Comparison of ENCODE assay signal across 1 cellular context in the genomic region with DNA sequence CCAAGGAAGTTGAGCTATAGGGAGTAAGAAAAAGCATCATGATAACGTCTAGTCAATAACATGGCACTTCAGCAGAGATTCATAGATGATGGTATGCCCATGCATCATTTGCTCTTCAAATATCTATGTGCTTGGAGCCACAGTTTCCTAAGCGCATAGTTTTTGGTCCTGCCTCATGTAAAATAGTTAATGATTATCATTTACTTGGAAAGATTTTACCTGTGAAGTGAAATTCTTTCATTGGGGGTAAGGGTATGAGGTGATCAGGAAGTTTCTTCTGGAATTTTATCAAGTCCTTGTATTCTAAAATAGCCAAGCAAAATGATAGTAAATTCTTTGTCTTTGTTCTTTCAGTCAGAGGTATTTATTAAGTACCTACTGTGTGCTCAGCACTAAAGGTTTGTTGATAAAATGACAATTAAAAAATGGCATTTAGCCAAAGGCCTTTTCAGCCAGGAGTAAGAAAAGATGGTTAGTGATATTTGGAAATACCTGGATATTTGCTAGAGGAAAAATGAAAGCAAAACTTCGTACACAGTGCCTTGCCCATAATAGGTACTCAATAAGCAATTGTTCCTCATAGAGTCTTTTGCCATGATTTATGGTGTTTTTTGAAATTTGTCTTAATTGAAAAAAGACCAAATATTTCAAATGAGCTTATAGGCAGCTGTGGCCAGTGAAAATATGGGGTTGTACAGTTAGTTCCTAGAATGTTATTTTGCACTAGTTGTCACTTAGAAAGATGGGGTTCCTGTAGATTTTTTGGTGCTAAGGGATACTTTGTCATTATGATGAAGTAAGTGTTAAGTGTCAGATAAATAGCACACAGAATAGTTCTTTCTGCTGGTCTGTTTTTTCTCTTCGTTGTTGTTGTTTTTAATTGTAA.
TF ChIP-seq lines count a peak whose summit lies in the region.

No MANE protein-coding gene starts in this region.

TF ChIP-seq in K562, 482 proteins besides CTCF, POLR2A, EP300 and RAD21 (continued from another document and continues in another):
- TF ChIP-seq ZNF197 (CRISPR knock-in tag; IDR thresholded peaks at IDR 0.05; ENCODE audit: low read depth), result peak; percentile 56; the same call in 1 of the 2 replicates
- TF ChIP-seq MXI1 (IDR thresholded peaks at IDR 0.05; ENCODE audit: low read depth, low read length), result no peak
- no peak for TF ChIP-seq EWSR1 (IDR thresholded peaks at IDR 0.05; ENCODE audit: borderline replicate concordance, low read depth, partially characterized antibody)
- no peak for TF ChIP-seq SP2 (IDR thresholded peaks at IDR 0.05; ENCODE audit: extremely low read depth, low read depth, low read length, poor library complexity, severe bottlenecking)
- TF ChIP-seq ZNF146 (CRISPR knock-in tag; IDR thresholded peaks at IDR 0.05; ENCODE audit: unreplicated experiment), result no peak
- TF ChIP-seq, protein P1, sequence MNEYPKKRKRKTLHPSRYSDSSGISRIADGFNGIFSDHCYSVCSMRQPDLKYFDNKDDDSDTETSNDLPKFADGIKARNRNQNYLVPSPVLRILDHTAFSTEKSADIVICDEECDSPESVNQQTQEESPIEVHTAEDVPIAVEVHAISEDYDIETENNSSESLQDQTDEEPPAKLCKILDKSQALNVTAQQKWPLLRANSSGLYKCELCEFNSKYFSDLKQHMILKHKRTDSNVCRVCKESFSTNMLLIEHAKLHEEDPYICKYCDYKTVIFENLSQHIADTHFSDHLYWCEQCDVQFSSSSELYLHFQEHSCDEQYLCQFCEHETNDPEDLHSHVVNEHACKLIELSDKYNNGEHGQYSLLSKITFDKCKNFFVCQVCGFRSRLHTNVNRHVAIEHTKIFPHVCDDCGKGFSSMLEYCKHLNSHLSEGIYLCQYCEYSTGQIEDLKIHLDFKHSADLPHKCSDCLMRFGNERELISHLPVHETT (CRISPR knock-in tag; conservative IDR thresholded peaks at IDR 0.05 in 1 of 2, IDR thresholded peaks at IDR 0.05 in 1 of 2), result no peak; a peak in 1 of 4 replicates
- no peak for TF ChIP-seq KLF16 (IDR thresholded peaks at IDR 0.05)
- no peak for TF ChIP-seq ZNF785 (CRISPR knock-in tag; IDR thresholded peaks at IDR 0.05)
- TF ChIP-seq ZNF445 (CRISPR knock-in tag; IDR thresholded peaks at IDR 0.05; ENCODE audit: low read depth), result peak; percentile 46; the same call in 1 of the 2 replicates
- no peak for TF ChIP-seq SRSF3 (IDR thresholded peaks at IDR 0.05; ENCODE audit: insufficient read depth, low read length)
- no peak for TF ChIP-seq RBM22 (IDR thresholded peaks at IDR 0.05; ENCODE audit: low read depth, low read length, poor library complexity, severe bottlenecking)
- no peak for TF ChIP-seq HNRNPL (IDR thresholded peaks at IDR 0.05; ENCODE audit: low read depth, low read length)
- TF ChIP-seq, protein P2, sequence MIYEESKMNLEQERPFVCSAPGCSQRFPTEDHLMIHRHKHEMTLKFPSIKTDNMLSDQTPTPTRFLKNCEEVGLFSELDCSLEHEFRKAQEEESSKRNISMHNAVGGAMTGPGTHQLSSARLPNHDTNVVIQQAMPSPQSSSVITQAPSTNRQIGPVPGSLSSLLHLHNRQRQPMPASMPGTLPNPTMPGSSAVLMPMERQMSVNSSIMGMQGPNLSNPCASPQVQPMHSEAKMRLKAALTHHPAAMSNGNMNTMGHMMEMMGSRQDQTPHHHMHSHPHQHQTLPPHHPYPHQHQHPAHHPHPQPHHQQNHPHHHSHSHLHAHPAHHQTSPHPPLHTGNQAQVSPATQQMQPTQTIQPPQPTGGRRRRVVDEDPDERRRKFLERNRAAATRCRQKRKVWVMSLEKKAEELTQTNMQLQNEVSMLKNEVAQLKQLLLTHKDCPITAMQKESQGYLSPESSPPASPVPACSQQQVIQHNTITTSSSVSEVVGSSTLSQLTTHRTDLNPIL (CRISPR knock-in tag; IDR thresholded peaks at IDR 0.05), result 0 out of 2 replicates have a peak, but pooled peaks have one; percentile 45
- TF ChIP-seq ARID1B (IDR thresholded peaks at IDR 0.05), result no peak
- TF ChIP-seq, protein P3, sequence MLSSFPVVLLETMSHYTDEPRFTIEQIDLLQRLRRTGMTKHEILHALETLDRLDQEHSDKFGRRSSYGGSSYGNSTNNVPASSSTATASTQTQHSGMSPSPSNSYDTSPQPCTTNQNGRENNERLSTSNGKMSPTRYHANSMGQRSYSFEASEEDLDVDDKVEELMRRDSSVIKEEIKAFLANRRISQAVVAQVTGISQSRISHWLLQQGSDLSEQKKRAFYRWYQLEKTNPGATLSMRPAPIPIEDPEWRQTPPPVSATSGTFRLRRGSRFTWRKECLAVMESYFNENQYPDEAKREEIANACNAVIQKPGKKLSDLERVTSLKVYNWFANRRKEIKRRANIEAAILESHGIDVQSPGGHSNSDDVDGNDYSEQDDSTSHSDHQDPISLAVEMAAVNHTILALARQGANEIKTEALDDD (IDR thresholded peaks at IDR 0.05), result no peak
- no peak; the same call in 1 of the 2 replicates for TF ChIP-seq ZKSCAN8 (CRISPR knock-in tag; IDR thresholded peaks at IDR 0.05)
- TF ChIP-seq HNRNPK (IDR thresholded peaks at IDR 0.05; ENCODE audit: low read depth, low read length, poor library complexity, severe bottlenecking), result no peak
- peak; percentile 71 for TF ChIP-seq NFIC (IDR thresholded peaks at IDR 0.05)
- TF ChIP-seq, protein P4, sequence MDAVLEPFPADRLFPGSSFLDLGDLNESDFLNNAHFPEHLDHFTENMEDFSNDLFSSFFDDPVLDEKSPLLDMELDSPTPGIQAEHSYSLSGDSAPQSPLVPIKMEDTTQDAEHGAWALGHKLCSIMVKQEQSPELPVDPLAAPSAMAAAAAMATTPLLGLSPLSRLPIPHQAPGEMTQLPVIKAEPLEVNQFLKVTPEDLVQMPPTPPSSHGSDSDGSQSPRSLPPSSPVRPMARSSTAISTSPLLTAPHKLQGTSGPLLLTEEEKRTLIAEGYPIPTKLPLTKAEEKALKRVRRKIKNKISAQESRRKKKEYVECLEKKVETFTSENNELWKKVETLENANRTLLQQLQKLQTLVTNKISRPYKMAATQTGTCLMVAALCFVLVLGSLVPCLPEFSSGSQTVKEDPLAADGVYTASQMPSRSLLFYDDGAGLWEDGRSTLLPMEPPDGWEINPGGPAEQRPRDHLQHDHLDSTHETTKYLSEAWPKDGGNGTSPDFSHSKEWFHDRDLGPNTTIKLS (IDR thresholded peaks at IDR 0.05; ENCODE audit: borderline replicate concordance, low read depth), result no peak
- TF ChIP-seq PCBP2 (IDR thresholded peaks at IDR 0.05; ENCODE audit: low read depth, low read length, poor library complexity, severe bottlenecking), result no peak
- TF ChIP-seq, protein P5, sequence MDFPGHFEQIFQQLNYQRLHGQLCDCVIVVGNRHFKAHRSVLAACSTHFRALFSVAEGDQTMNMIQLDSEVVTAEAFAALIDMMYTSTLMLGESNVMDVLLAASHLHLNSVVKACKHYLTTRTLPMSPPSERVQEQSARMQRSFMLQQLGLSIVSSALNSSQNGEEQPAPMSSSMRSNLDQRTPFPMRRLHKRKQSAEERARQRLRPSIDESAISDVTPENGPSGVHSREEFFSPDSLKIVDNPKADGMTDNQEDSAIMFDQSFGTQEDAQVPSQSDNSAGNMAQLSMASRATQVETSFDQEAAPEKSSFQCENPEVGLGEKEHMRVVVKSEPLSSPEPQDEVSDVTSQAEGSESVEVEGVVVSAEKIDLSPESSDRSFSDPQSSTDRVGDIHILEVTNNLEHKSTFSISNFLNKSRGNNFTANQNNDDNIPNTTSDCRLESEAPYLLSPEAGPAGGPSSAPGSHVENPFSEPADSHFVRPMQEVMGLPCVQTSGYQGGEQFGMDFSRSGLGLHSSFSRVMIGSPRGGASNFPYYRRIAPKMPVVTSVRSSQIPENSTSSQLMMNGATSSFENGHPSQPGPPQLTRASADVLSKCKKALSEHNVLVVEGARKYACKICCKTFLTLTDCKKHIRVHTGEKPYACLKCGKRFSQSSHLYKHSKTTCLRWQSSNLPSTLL (IDR thresholded peaks at IDR 0.05), result no peak
- peak; percentile 35 for TF ChIP-seq BRD9 (IDR thresholded peaks at IDR 0.05; ENCODE audit: low read depth, partially characterized antibody)
- TF ChIP-seq CAMTA2 (CRISPR knock-in tag; conservative IDR thresholded peaks at IDR 0.05), result no peak
- peak; percentile 78 for TF ChIP-seq PTRF (tag; IDR thresholded peaks at IDR 0.05)
- peak; percentile 69; the same call in 1 of the 2 replicates for TF ChIP-seq ADNP (tag; IDR thresholded peaks at IDR 0.05)
- TF ChIP-seq RBM39 (optimal IDR thresholded peaks at IDR 0.05; ENCODE audit: low read depth, low read length), result no peak
- TF ChIP-seq, protein P6, sequence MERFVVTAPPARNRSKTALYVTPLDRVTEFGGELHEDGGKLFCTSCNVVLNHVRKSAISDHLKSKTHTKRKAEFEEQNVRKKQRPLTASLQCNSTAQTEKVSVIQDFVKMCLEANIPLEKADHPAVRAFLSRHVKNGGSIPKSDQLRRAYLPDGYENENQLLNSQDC (CRISPR knock-in tag; IDR thresholded peaks at IDR 0.05), result no peak
- 0 out of 2 replicates have a peak, but pooled peaks have one; percentile 28 for TF ChIP-seq ZNF444 (CRISPR knock-in tag; IDR thresholded peaks at IDR 0.05)
- TF ChIP-seq, protein P7, sequence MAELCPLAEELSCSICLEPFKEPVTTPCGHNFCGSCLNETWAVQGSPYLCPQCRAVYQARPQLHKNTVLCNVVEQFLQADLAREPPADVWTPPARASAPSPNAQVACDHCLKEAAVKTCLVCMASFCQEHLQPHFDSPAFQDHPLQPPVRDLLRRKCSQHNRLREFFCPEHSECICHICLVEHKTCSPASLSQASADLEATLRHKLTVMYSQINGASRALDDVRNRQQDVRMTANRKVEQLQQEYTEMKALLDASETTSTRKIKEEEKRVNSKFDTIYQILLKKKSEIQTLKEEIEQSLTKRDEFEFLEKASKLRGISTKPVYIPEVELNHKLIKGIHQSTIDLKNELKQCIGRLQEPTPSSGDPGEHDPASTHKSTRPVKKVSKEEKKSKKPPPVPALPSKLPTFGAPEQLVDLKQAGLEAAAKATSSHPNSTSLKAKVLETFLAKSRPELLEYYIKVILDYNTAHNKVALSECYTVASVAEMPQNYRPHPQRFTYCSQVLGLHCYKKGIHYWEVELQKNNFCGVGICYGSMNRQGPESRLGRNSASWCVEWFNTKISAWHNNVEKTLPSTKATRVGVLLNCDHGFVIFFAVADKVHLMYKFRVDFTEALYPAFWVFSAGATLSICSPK (IDR thresholded peaks at IDR 0.05; ENCODE audit: borderline replicate concordance), result no peak
- TF ChIP-seq, protein P8, sequence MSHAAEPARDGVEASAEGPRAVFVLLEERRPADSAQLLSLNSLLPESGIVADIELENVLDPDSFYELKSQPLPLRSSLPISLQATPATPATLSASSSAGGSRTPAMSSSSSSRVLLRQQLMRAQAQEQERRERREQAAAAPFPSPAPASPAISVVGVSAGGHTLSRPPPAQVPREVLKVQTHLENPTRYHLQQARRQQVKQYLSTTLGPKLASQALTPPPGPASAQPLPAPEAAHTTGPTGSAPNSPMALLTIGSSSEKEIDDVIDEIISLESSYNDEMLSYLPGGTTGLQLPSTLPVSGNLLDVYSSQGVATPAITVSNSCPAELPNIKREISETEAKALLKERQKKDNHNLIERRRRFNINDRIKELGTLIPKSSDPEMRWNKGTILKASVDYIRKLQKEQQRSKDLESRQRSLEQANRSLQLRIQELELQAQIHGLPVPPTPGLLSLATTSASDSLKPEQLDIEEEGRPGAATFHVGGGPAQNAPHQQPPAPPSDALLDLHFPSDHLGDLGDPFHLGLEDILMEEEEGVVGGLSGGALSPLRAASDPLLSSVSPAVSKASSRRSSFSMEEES (CRISPR knock-in tag; IDR thresholded peaks at IDR 0.05), result no peak
- no peak for TF ChIP-seq CEBPB (tag; IDR thresholded peaks at IDR 0.05)
- no peak for TF ChIP-seq C11orf30 (IDR thresholded peaks at IDR 0.05; ENCODE audit: low read depth)
- TF ChIP-seq, protein P9, sequence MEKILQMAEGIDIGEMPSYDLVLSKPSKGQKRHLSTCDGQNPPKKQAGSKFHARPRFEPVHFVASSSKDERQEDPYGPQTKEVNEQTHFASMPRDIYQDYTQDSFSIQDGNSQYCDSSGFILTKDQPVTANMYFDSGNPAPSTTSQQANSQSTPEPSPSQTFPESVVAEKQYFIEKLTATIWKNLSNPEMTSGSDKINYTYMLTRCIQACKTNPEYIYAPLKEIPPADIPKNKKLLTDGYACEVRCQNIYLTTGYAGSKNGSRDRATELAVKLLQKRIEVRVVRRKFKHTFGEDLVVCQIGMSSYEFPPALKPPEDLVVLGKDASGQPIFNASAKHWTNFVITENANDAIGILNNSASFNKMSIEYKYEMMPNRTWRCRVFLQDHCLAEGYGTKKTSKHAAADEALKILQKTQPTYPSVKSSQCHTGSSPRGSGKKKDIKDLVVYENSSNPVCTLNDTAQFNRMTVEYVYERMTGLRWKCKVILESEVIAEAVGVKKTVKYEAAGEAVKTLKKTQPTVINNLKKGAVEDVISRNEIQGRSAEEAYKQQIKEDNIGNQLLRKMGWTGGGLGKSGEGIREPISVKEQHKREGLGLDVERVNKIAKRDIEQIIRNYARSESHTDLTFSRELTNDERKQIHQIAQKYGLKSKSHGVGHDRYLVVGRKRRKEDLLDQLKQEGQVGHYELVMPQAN (IDR thresholded peaks at IDR 0.05; ENCODE audit: borderline replicate concordance), result no peak
- TF ChIP-seq RBFOX2 (IDR thresholded peaks at IDR 0.05; ENCODE audit: low read depth, low read length), result no peak
- TF ChIP-seq, protein P10, sequence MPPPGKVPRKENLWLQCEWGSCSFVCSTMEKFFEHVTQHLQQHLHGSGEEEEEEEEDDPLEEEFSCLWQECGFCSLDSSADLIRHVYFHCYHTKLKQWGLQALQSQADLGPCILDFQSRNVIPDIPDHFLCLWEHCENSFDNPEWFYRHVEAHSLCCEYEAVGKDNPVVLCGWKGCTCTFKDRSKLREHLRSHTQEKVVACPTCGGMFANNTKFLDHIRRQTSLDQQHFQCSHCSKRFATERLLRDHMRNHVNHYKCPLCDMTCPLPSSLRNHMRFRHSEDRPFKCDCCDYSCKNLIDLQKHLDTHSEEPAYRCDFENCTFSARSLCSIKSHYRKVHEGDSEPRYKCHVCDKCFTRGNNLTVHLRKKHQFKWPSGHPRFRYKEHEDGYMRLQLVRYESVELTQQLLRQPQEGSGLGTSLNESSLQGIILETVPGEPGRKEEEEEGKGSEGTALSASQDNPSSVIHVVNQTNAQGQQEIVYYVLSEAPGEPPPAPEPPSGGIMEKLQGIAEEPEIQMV (tag; conservative IDR thresholded peaks at IDR 0.05; ENCODE audit: low read depth), result peak; percentile 67
- TF ChIP-seq, protein P11, sequence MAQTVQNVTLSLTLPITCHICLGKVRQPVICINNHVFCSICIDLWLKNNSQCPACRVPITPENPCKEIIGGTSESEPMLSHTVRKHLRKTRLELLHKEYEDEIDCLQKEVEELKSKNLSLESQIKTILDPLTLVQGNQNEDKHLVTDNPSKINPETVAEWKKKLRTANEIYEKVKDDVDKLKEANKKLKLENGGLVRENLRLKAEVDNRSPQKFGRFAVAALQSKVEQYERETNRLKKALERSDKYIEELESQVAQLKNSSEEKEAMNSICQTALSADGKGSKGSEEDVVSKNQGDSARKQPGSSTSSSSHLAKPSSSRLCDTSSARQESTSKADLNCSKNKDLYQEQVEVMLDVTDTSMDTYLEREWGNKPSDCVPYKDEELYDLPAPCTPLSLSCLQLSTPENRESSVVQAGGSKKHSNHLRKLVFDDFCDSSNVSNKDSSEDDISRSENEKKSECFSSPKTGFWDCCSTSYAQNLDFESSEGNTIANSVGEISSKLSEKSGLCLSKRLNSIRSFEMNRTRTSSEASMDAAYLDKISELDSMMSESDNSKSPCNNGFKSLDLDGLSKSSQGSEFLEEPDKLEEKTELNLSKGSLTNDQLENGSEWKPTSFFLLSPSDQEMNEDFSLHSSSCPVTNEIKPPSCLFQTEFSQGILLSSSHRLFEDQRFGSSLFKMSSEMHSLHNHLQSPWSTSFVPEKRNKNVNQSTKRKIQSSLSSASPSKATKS (CRISPR knock-in tag; IDR thresholded peaks at IDR 0.05), result no peak
- TF ChIP-seq FOS (IDR thresholded peaks at IDR 0.05; ENCODE audit: extremely low read depth, insufficient read length), result no peak
- TF ChIP-seq KDM2B (CRISPR knock-in tag; IDR thresholded peaks at IDR 0.05), result no peak
